In the genomic region with DNA sequence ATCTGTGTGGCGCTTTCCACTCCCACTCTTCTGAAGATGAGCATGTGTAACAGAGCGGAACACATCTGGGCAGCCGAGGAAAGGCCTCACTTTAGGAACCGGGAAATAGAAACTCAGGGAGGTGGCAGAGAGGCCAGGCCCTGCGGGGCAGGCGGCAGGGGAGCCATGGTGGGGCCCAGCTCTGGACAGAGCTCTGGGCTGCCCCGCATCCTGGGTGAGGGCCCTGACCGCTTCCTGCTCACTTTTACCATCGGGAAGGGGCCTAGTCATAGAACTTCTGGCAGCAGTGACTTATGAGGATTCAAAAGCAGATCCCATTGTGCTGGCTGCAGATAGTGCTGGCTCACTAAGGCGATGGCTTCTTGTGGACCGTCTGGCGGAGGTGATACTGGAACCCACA, we compare ENCODE assay signal across 14 cellular contexts. TPM values are rescaled to one million over a fixed set of nuclear protein-coding genes. Genes with fewer than 3 reads are reported as not detected.
A peak's percentile ranks its signal among the peaks of the same experiment; 100 is the strongest.
DNase-seq lines count a peak whose midpoint lies in the region; FAIRE-seq and TF ChIP-seq lines count a peak whose summit lies in the region.
"Had no signal": no experiment of that assay in that cellular context is flagged by ENCODE, and none has a peak within 500 bp of the region (broad histone marks: within the 10 kb centered on the region; RNA-seq: fewer than 3 reads in every experiment).

No MANE protein-coding gene starts in this region.

- H3K36me3 ChIP-seq in kidney (ENCODE audit: control insufficient read depth in 1 of 2, insufficient read depth in 2 of 2, low read length in 2 of 2) (no peaks in the 10 kb centered on the region), sigmoid colon (no peaks in the 10 kb centered on the region), tibial artery (no peaks in the 10 kb centered on the region), breast epithelium (no peaks in the 10 kb centered on the region)
- H3K36me3 ChIP-seq: BE2C had no signal

- H3K27me3 ChIP-seq in sigmoid colon (peaks cover 0 to 8% (median 4%) of the 10 kb centered on the region in 3 donors), tibial artery (peaks cover 0 to 54% of the 10 kb centered on the region in 2 donors), breast epithelium (peaks cover 0 to 21% of the 10 kb centered on the region in 2 donors)

- H3K27ac ChIP-seq in kidney (ENCODE audit: low read depth in 2 of 2, low read length in 2 of 2) (no peak overlapping the region), sigmoid colon (no peak overlapping the region), tibial artery (no peak overlapping the region), breast epithelium (no peak overlapping the region)
- H3K27ac ChIP-seq: A549, HL-60 had no signal

- TF ChIP-seq CTCF in kidney (IDR thresholded peaks at IDR 0.05; ENCODE audit: borderline replicate concordance, extremely low read depth, insufficient read depth): no peak
- TF ChIP-seq CTCF in sigmoid colon (IDR thresholded peaks at IDR 0.05): no peak
- no peak for TF ChIP-seq CTCF in GM13976 (IDR thresholded peaks at IDR 0.05; ENCODE audit: borderline replicate concordance, control extremely low read depth, extremely low read depth, insufficient read depth, missing control alignments)
- TF ChIP-seq CTCF in tibial artery (IDR thresholded peaks at IDR 0.05): no peak
- TF ChIP-seq CTCF in breast epithelium (IDR thresholded peaks at IDR 0.05): no peak

- no peak for TF ChIP-seq EP300 in sigmoid colon (IDR thresholded peaks at IDR 0.05)

- no peak overlapping the region for H3K9ac ChIP-seq in kidney (ENCODE audit: low read length in 2 of 2)

- 89 to 91% methylated on average over 12 of the region's 12 CpGs for whole genome bisulfite sequencing in sigmoid colon, 2 donors

- H3K4me1 ChIP-seq in kidney (ENCODE audit: control insufficient read depth in 1 of 2, insufficient read depth in 1 of 2, low read depth in 1 of 2, low read length in 2 of 2) (no peaks in the 10 kb centered on the region), sigmoid colon (peaks cover 0 to 10% (median 0%) of the 10 kb centered on the region in 4 donors), tibial artery (peaks cover 0 to 5% (median 0%) of the 10 kb centered on the region in 4 donors), breast epithelium (no peaks in the 10 kb centered on the region)
- H3K4me1 ChIP-seq: A549 had no signal

- FAIRE-seq in GM12891 (lab: Jason Lieb, UNC): no peak
- FAIRE-seq in kidney (lab: Jason Lieb, UNC): no peak
- FAIRE-seq: A549, HepG2, RCC 7860 had no signal

- in situ Hi-C loops in GM13976 (cut with MboI; ENCODE audit: low sequenced_read_pairs, unreplicated experiment): loop anchor here (5.0 to 25.0 kb wide), 4 partner anchors 70 to 690 kb away; a partner anchor contains a TSS

- no peak overlapping the region for H3K4me3 ChIP-seq in kidney (ENCODE audit: low read length in 2 of 2)
- no peak overlapping the region for H3K4me3 ChIP-seq in sigmoid colon
- no peak overlapping the region for H3K4me3 ChIP-seq in tibial artery
- no peak overlapping the region for H3K4me3 ChIP-seq in breast epithelium
- H3K4me3 ChIP-seq: A549 had no signal

- TF ChIP-seq POLR2A in GM12891 (IDR thresholded peaks at IDR 0.05; ENCODE audit: low read depth, low read length) (no peak), sigmoid colon (IDR thresholded peaks at IDR 0.05) (no peak), breast epithelium (IDR thresholded peaks at IDR 0.05) (no peak)

- H3K9me3 ChIP-seq in kidney (ENCODE audit: control insufficient read depth in 1 of 2, low read length in 2 of 2) (no peaks in the 10 kb centered on the region), sigmoid colon (no peaks in the 10 kb centered on the region), tibial artery (no peaks in the 10 kb centered on the region), breast epithelium (no peaks in the 10 kb centered on the region)
- H3K9me3 ChIP-seq: BE2C, Caco-2 had no signal

- no peak for DNase-seq in GM12891 (ENCODE audit: insufficient read length, low spot score)
- peak; percentile 70 for DNase-seq in SK-N-DZ (ENCODE audit: low spot score)
- DNase-seq in kidney: peak; percentile 36
- peak; percentile 49 for DNase-seq in sigmoid colon
- DNase-seq in GM13976 (ENCODE audit: low spot score): no peak
- no peak for DNase-seq in tibial artery
- DNase-seq in breast epithelium (ENCODE audit: low spot score in 2 of 2): no peak
- DNase-seq in T-helper 1 cell: no peak

- intact Hi-C loops in kidney (cut with DNase I): loop anchor here (5.0 to 10.0 kb wide), 2 partner anchors 165 to 193 kb away; no protein-coding TSS in a partner anchor
- intact Hi-C loops in sigmoid colon (cut with DNase I): no loop called here
- intact Hi-C loops in tibial artery (cut with DNase I; ENCODE audit: low total_unique reads): loop anchor here (10.0 kb wide), 2 partner anchors 163 to 693 kb away; a partner anchor contains a TSS
- intact Hi-C loops in breast epithelium (cut with DNase I; ENCODE audit: low total_unique reads): no loop called here

TF ChIP-seq in GM12891, 5 proteins besides CTCF, POLR2A, EP300 and RAD21:
- TF ChIP-seq PAX5 (IDR thresholded peaks at IDR 0.05; ENCODE audit: insufficient read depth, low read length, severe bottlenecking): peak; percentile 1
- no peak for TF ChIP-seq TAF1 (IDR thresholded peaks at IDR 0.05; ENCODE audit: low read depth, low read length)

RNA-seq across cellular contexts. Expression of a gene that starts 22.6 kb away (rescaled TPM):
- 931 TPM for polyA plus RNA-seq in GM12891 (2012; ENCODE audit: low read depth, missing spikeins)
- 655 and 763 TPM in 2 replicates for polyA plus RNA-seq in SK-N-DZ (2014; cell fraction: cytosol; rRNA removed)
- polyA plus RNA-seq in SK-N-DZ (2014; cell fraction: nucleus; rRNA removed): 454 and 463 TPM in 2 replicates
- total RNA-seq in kidney (439 TPM), sigmoid colon (100 to 1,000 TPM; 700 to 868 (median 716) TPM), breast epithelium (100 to 1,000 TPM; 355 to 425 (median 400) TPM)
- polyA plus RNA-seq in kidney (ENCODE audit: insufficient read depth, low read depth, low replicate concordance) (1,996 TPM), sigmoid colon (1,000 to 10,000 TPM; 1,379 to 1,922 (median 1,756) TPM)

RNA-seq across cellular contexts. Expression of a gene that starts 22.8 kb away (rescaled TPM):
- polyA plus RNA-seq in GM12891 (2012; ENCODE audit: low read depth, missing spikeins): 15.3 TPM
- polyA plus RNA-seq in SK-N-DZ (2014; cell fraction: cytosol; rRNA removed): 67.7 and 79.3 TPM in 2 replicates
- polyA plus RNA-seq in SK-N-DZ (2014; cell fraction: nucleus; rRNA removed): 56.7 and 59.1 TPM in 2 replicates
- 20.9 TPM for total RNA-seq in kidney
- polyA plus RNA-seq in kidney (ENCODE audit: insufficient read depth, low read depth, low replicate concordance): 24.7 TPM
- total RNA-seq in sigmoid colon: 10 to 100 TPM; 23.2 to 38.8 (median 28.9) TPM
- 10 to 100 TPM; 13.8 to 23.7 (median 16.0) TPM for polyA plus RNA-seq in sigmoid colon
- 10 to 100 TPM; 18.1 to 30.8 (median 30.7) TPM for total RNA-seq in breast epithelium

Comparison
In these comparisons a context has a peak if more than half of its experiments do, and no peak if none do; other contexts are left out.
1. DNase-seq: peak in SK-N-DZ (single experiment), kidney (single experiment) and sigmoid colon (single experiment); none in GM12891 (single experiment), GM13976 (single experiment), tibial artery (0 of 2), breast epithelium (0 of 2) and T-helper 1 cell (0 of 5).
2. intact Hi-C loops: an anchor here in kidney (5.0 to 10.0 kb wide) and tibial artery (10.0 kb wide); none called in sigmoid colon and breast epithelium.